ENCODE assay signal across 36 cellular contexts in genomic region chr4:87697945-87698344, GRCh38. TPM values are rescaled to one million over a fixed set of nuclear protein-coding genes. Genes with fewer than 3 reads are reported as not detected.
"Had no signal": no experiment of that assay in that cellular context is flagged by ENCODE, and none has a peak within 500 bp of the region (broad histone marks: within the 10 kb centered on the region; RNA-seq: fewer than 3 reads in every experiment).

No MANE protein-coding gene starts in this region.

- H3K27ac Mint-ChIP-seq: activated B cell treated with CpG ODN at 0.5 μM for 24 hours; activated CD4-positive, alpha-beta memory T cell treated with anti-CD3 and anti-CD28 coated beads, Interleukin-2, amount 10 ng/mL, durations not matched to agents 7 days and 5 days; activated CD4-positive, alpha-beta T cell treated with anti-CD3 and anti-CD28 coated beads for 36 hours; activated CD4-positive, alpha-beta T cell treated with anti-CD3 and anti-CD28 coated beads, Interleukin-2, amount 10 ng/mL, durations not matched to agents 7 days and 5 days; activated naive CD4-positive, alpha-beta T cell treated with anti-CD3 and anti-CD28 coated beads, Interleukin-2, amount 10 ng/mL, durations not matched to agents 7 days and 5 days; activated naive CD4-positive, alpha-beta T cell treated with anti-CD3 and anti-CD28 coated beads, Interleukin-2, amount 50 U/mL, for 72 hours; activated naive CD8-positive, alpha-beta T cell treated with anti-CD3 and anti-CD28 coated beads, Interleukin-2, amount 10 ng/mL, durations not matched to agents 7 days and 5 days; activated T-cell treated with anti-CD3 and anti-CD28 coated beads, Interleukin-2, amount 50 U/mL, for 24 hours; activated T-cell treated with anti-CD3 and anti-CD28 coated beads, Interleukin-2, amount 50 U/mL, for 72 hours; brain; T-helper 17 cell; T-helper 2 cell treated with Interferon-gamma antibody and Interleukin-4, amounts not matched to agents 5 μg/mL and 100 μg/mL, for 36 hours had no signal

- H3K4me1 Mint-ChIP-seq: activated B cell treated with CpG ODN at 0.5 μM for 24 hours; activated CD4-positive, alpha-beta memory T cell treated with anti-CD3 and anti-CD28 coated beads, Interleukin-2, amount 10 ng/mL, durations not matched to agents 7 days and 5 days; activated CD4-positive, alpha-beta T cell treated with anti-CD3 and anti-CD28 coated beads for 36 hours; activated CD4-positive, alpha-beta T cell treated with anti-CD3 and anti-CD28 coated beads, Interleukin-2, amount 10 ng/mL, durations not matched to agents 7 days and 5 days; activated naive CD4-positive, alpha-beta T cell treated with anti-CD3 and anti-CD28 coated beads, Interleukin-2, amount 10 ng/mL, durations not matched to agents 7 days and 5 days; activated naive CD8-positive, alpha-beta T cell treated with anti-CD3 and anti-CD28 coated beads, Interleukin-2, amount 10 ng/mL, durations not matched to agents 7 days and 5 days; brain; T-helper 17 cell had no signal

- ATAC-seq: activated CD4-positive, alpha-beta T cell treated with anti-CD3 and anti-CD28 coated beads for 36 hours; activated CD4-positive, CD25-positive, alpha-beta regulatory T cell treated with anti-CD3 and anti-CD28 coated beads, Interleukin-2, amount 50 U/mL, for 24 hours; activated naive CD4-positive, alpha-beta T cell treated with anti-CD3 and anti-CD28 coated beads, Interleukin-2, amount 50 U/mL, for 72 hours; activated T-cell treated with anti-CD3 and anti-CD28 coated beads, Interleukin-2, amount 50 U/mL, for 72 hours; T-helper 17 cell had no signal

- H3K9me3 ChIP-seq: ascending aorta, colonic mucosa had no signal

- DNase-seq: activated B cell treated with CpG ODN at 0.5 μM for 24 hours; activated CD4-positive, alpha-beta memory T cell treated with anti-CD3 and anti-CD28 coated beads, Interleukin-2, amount 10 ng/mL, durations not matched to agents 7 days and 5 days; activated CD4-positive, alpha-beta T cell treated with anti-CD3 and anti-CD28 coated beads for 36 hours; activated CD4-positive, alpha-beta T cell treated with anti-CD3 and anti-CD28 coated beads, Interleukin-2, amount 10 ng/mL, durations not matched to agents 7 days and 5 days; activated CD4-positive, alpha-beta T cell treated with anti-CD3 and anti-CD28 coated beads, Interleukin-2, amount 50 U/mL, for 4 hours; activated CD8-positive, alpha-beta memory T cell treated with anti-CD3 and anti-CD28 coated beads, Interleukin-2, amount 50 U/mL, for 48 hours; activated gamma-delta T cell; activated naive CD4-positive, alpha-beta T cell; activated naive CD4-positive, alpha-beta T cell treated with anti-CD3 and anti-CD28 coated beads, Interleukin-2, amount 10 ng/mL, durations not matched to agents 7 days and 5 days; activated naive CD8-positive, alpha-beta T cell treated with anti-CD3 and anti-CD28 coated beads, Interleukin-2, amount 10 ng/mL, durations not matched to agents 7 days and 5 days; activated T-cell treated with anti-CD3 and anti-CD28 coated beads for 4 hours; activated T-cell treated with anti-CD3 and anti-CD28 coated beads, Interleukin-2, amount 50 U/mL, for 24 hours; activated T-cell treated with anti-CD3 and anti-CD28 coated beads, Interleukin-2, amount 50 U/mL, for 72 hours; central memory CD4-positive, alpha-beta T cell; cerebellar nuclear complex; colonic mucosa; effector CD8-positive, alpha-beta T cell; esophagus squamous epithelium; T-helper 1 cell; T-helper 17 cell; T1000; WERI-Rb-1 had no signal

- H3K4me3 ChIP-seq: ascending aorta, breast epithelium, cardiac muscle cell, colonic mucosa, esophagus squamous epithelium had no signal

- H3K27me3 ChIP-seq: ascending aorta, breast epithelium, cardiac muscle cell, colonic mucosa, esophagus squamous epithelium had no signal

- H3K4me3 Mint-ChIP-seq: activated B cell treated with CpG ODN at 0.5 μM for 24 hours; activated CD4-positive, alpha-beta memory T cell treated with anti-CD3 and anti-CD28 coated beads, Interleukin-2, amount 10 ng/mL, durations not matched to agents 7 days and 5 days; activated CD4-positive, alpha-beta T cell treated with anti-CD3 and anti-CD28 coated beads for 36 hours; activated CD4-positive, alpha-beta T cell treated with anti-CD3 and anti-CD28 coated beads, Interleukin-2, amount 10 ng/mL, durations not matched to agents 7 days and 5 days; activated naive CD4-positive, alpha-beta T cell treated with anti-CD3 and anti-CD28 coated beads, Interleukin-2, amount 10 ng/mL, durations not matched to agents 7 days and 5 days; activated naive CD8-positive, alpha-beta T cell treated with anti-CD3 and anti-CD28 coated beads, Interleukin-2, amount 10 ng/mL, durations not matched to agents 7 days and 5 days; activated T-cell treated with anti-CD3 and anti-CD28 coated beads, Interleukin-2, amount 50 U/mL, for 24 hours; activated T-cell treated with anti-CD3 and anti-CD28 coated beads, Interleukin-2, amount 50 U/mL, for 72 hours; brain; T-helper 17 cell; T-helper 2 cell treated with Interferon-gamma antibody and Interleukin-4, amounts not matched to agents 5 μg/mL and 100 μg/mL, for 36 hours had no signal

- H3K4me1 ChIP-seq: ascending aorta, breast epithelium, colonic mucosa, esophagus squamous epithelium had no signal

- H3K36me3 ChIP-seq: ascending aorta, breast epithelium, cardiac muscle cell, colonic mucosa, esophagus squamous epithelium, WERI-Rb-1 had no signal

- H3K27ac ChIP-seq: ascending aorta, breast epithelium, cardiac muscle cell, colonic mucosa, epithelial cell of prostate, esophagus squamous epithelium, WERI-Rb-1 had no signal

- H3K36me3 Mint-ChIP-seq: activated naive CD4-positive, alpha-beta T cell treated with anti-CD3 and anti-CD28 coated beads, Interleukin-2, amount 10 ng/mL, durations not matched to agents 7 days and 5 days; activated naive CD8-positive, alpha-beta T cell treated with anti-CD3 and anti-CD28 coated beads, Interleukin-2, amount 10 ng/mL, durations not matched to agents 7 days and 5 days; brain had no signal

- H3K27me3 Mint-ChIP-seq: activated B cell treated with CpG ODN at 0.5 μM for 24 hours; activated CD4-positive, alpha-beta T cell treated with anti-CD3 and anti-CD28 coated beads, Interleukin-2, amount 10 ng/mL, durations not matched to agents 7 days and 5 days; activated naive CD4-positive, alpha-beta T cell treated with anti-CD3 and anti-CD28 coated beads, Interleukin-2, amount 10 ng/mL, durations not matched to agents 7 days and 5 days had no signal

RNA-seq across cellular contexts. Expression of gene DMP1, which starts 47.9 kb away (rescaled TPM):
- total RNA-seq: activated B cell treated with CpG ODN at 0.5 μM for 24 hours; activated CD4-positive, alpha-beta memory T cell treated with anti-CD3 and anti-CD28 coated beads, Interleukin-2, amount 10 ng/mL, durations not matched to agents 7 days and 5 days; activated CD4-positive, alpha-beta T cell treated with anti-CD3 and anti-CD28 coated beads for 36 hours; activated CD4-positive, alpha-beta T cell treated with anti-CD3 and anti-CD28 coated beads, Interleukin-2, amount 10 ng/mL, durations not matched to agents 7 days and 5 days; activated naive CD4-positive, alpha-beta T cell treated with anti-CD3 and anti-CD28 coated beads, Interleukin-2, amount 50 U/mL, for 72 hours; activated naive CD8-positive, alpha-beta T cell treated with anti-CD3 and anti-CD28 coated beads, Interleukin-2, amount 10 ng/mL, durations not matched to agents 7 days and 5 days; activated T-cell treated with anti-CD3 and anti-CD28 coated beads, Interleukin-2, amount 50 U/mL, for 72 hours; ascending aorta; breast epithelium; cardiac muscle cell; colonic mucosa; dermis microvascular lymphatic vessel endothelial cell; endothelial cell of umbilical vein; esophagus squamous epithelium; fibroblast of lung; fibroblast of villous mesenchyme; frontal cortex; T-helper 17 cell had no signal
- polyA plus RNA-seq: cardiac muscle cell, endothelial cell of umbilical vein, esophagus, fibroblast of lung had no signal
